15 cellular contexts compared by ENCODE assay signal in the genomic region with DNA sequence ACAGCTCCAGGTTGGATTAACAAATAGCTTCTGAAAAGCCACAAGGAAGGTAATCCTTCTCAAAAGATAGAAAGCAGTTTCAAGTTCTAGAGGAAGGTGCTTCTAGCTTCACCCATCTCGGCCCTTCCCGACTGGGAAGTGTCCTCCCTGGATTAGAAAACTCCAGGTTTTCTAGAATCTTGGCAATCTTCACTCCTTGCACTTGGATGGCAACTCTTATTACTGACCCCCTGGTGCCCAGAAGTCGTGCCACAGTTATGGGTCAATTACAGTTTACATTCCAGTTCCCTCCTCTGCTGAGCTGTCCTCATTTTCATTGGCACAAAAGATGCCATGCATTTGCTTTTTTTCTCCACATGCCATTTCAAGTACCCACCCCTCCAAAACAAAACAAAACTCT.
DNase-seq lines count a peak whose midpoint lies in the region; ATAC-seq and TF ChIP-seq lines count a peak whose summit lies in the region.
"Had no signal": no experiment of that assay in that cellular context is flagged by ENCODE, and none has a peak within 500 bp of the region (broad histone marks: within the 10 kb centered on the region; RNA-seq: fewer than 3 reads in every experiment).

No MANE protein-coding gene starts in this region.

- no peak overlapping the region for H3K27ac Mint-ChIP-seq in activated CD8-positive, alpha-beta memory T cell treated with anti-CD3 and anti-CD28 coated beads, Interleukin-2, amount 10 ng/mL, durations not matched to agents 7 days and 5 days

- CTCF ChIA-PET in activated CD8-positive, alpha-beta memory T cell treated with anti-CD3 and anti-CD28 coated beads, Interleukin-2, amount 10 ng/mL, durations not matched to agents 7 days and 5 days (lab: Charles Lee): interaction anchor here (0.7 to 3.3 kb wide), 5 partner anchors 15 to 183 kb away, joined by 3 to 23 read pairs (median 3); a partner anchor contains a TSS

- TF ChIP-seq CTCF in brain microvascular endothelial cell (IDR thresholded peaks at IDR 0.05; ENCODE audit: low read depth, low read length, missing control alignments) (no peak), upper lobe of left lung (IDR thresholded peaks at IDR 0.05) (no peak)

- no peak for TF ChIP-seq EP300 in upper lobe of left lung (IDR thresholded peaks at IDR 0.05)

- peaks cover under 1% of the 10 kb centered on the region for H3K36me3 ChIP-seq in brain microvascular endothelial cell (replicated peaks)
- peaks cover 0 to 16% of the 10 kb centered on the region in 2 donors for H3K36me3 ChIP-seq in muscle layer of duodenum (ENCODE audit: control insufficient read depth in 1 of 2, insufficient read depth in 2 of 2, low read length in 2 of 2)
- peaks cover 0 to 13% (median 8%) of the 10 kb centered on the region in 4 donors for H3K36me3 ChIP-seq in upper lobe of left lung

- no peaks in the 10 kb centered on the region for H3K9me3 ChIP-seq in muscle layer of duodenum (ENCODE audit: control insufficient read depth in 1 of 2, low read length in 2 of 2)
- H3K9me3 ChIP-seq in upper lobe of left lung: no peaks in the 10 kb centered on the region

- H3K4me3 ChIP-seq in brain microvascular endothelial cell (ENCODE audit: low read depth, low read length): no peak overlapping the region
- H3K4me3 ChIP-seq in muscle layer of duodenum (ENCODE audit: low read depth in 1 of 2, low read length in 2 of 2): peak overlapping the region in 1 of 2 donors; percentile 19
- H3K4me3 ChIP-seq in upper lobe of left lung: no peak overlapping the region

- no peak overlapping the region for H3K4me3 Mint-ChIP-seq in activated CD8-positive, alpha-beta memory T cell treated with anti-CD3 and anti-CD28 coated beads, Interleukin-2, amount 10 ng/mL, durations not matched to agents 7 days and 5 days

- WGBS in upper lobe of left lung, 2 donors: 22 to 62% methylated on average over 3 of the region's 3 CpGs

- H3K27me3 Mint-ChIP-seq in activated CD8-positive, alpha-beta memory T cell treated with anti-CD3 and anti-CD28 coated beads, Interleukin-2, amount 10 ng/mL, durations not matched to agents 7 days and 5 days: no peaks in the 10 kb centered on the region

- H3K4me1 ChIP-seq in muscle layer of duodenum (ENCODE audit: control insufficient read depth in 1 of 2, insufficient read depth in 2 of 2, low read length in 2 of 2): peaks cover 8 to 20% of the 10 kb centered on the region in 2 donors
- H3K4me1 ChIP-seq in upper lobe of left lung: peaks cover 14 to 29% (median 19%) of the 10 kb centered on the region in 4 donors

- H3K9me3 Mint-ChIP-seq in activated CD8-positive, alpha-beta memory T cell treated with anti-CD3 and anti-CD28 coated beads, Interleukin-2, amount 10 ng/mL, durations not matched to agents 7 days and 5 days (ENCODE audit: low read depth): no peaks in the 10 kb centered on the region
- H3K9me3 Mint-ChIP-seq: activated T-helper 2 cell treated with anti-CD3 and anti-CD28 coated beads, Interferon-gamma antibody, Interleukin-2, Interleukin-4, amounts not matched to agents 10 μg/mL and 5 μg/mL and 100 μg/mL, durations not matched to agents 14 hours and 24 hours and 36 hours had no signal

- ATAC-seq in activated CD8-positive, alpha-beta memory T cell treated with anti-CD3 and anti-CD28 coated beads, Interleukin-2, amount 10 ng/mL, durations not matched to agents 7 days and 5 days: no peak
- ATAC-seq in upper lobe of left lung (ENCODE audit: low FRiP score in 2 of 2): no peak
- ATAC-seq in GM18907 (IDR thresholded peaks at IDR 0.05; ENCODE audit: unreplicated experiment): no peak
- ATAC-seq in GM19324 (IDR thresholded peaks at IDR 0.05; ENCODE audit: low FRiP score, unreplicated experiment): no peak

- H3K36me3 Mint-ChIP-seq in activated CD8-positive, alpha-beta memory T cell treated with anti-CD3 and anti-CD28 coated beads, Interleukin-2, amount 10 ng/mL, durations not matched to agents 7 days and 5 days: peaks cover 38% of the 10 kb centered on the region

- TF ChIP-seq POLR2A in upper lobe of left lung (IDR thresholded peaks at IDR 0.05): no peak

- in situ Hi-C loops in brain microvascular endothelial cell (cut with HindIII; ENCODE audit: low pct_ligation_motif_present, low sequenced_read_pairs): no loop called here

- H3K27ac ChIP-seq in brain microvascular endothelial cell (peak overlapping the region; percentile 95), muscle layer of duodenum (ENCODE audit: low read length) (peak overlapping the region; percentile 87), upper lobe of left lung (peak overlapping the region; percentile 45 to 67 (median 52))

- peak; percentile 7 for DNase-seq in activated CD8-positive, alpha-beta memory T cell treated with anti-CD3 and anti-CD28 coated beads for 24 hours
- no peak for DNase-seq in activated CD8-positive, alpha-beta memory T cell treated with anti-CD3 and anti-CD28 coated beads, Interleukin-2, amount 10 ng/mL, durations not matched to agents 7 days and 5 days
- DNase-seq in brain microvascular endothelial cell: no peak
- no peak for DNase-seq in upper lobe of left lung
- DNase-seq in NCI-H1048 (lab: John Stamatoyannopoulos, UW): no peak
- DNase-seq: activated CD4-positive, alpha-beta T cell treated with anti-CD3 and anti-CD28 coated beads for 1 hour; cortex of kidney; glutamatergic neuron; mesendoderm; NCI-H510A treated with DMSO at 0.1 percent for 48 hours; SIG-M5 had no signal

- H3K27me3 ChIP-seq in brain microvascular endothelial cell (replicated peaks) (no peaks in the 10 kb centered on the region), muscle layer of duodenum (ENCODE audit: low read depth, low read length) (no peaks in the 10 kb centered on the region), upper lobe of left lung (no peaks in the 10 kb centered on the region)

- H3K4me1 Mint-ChIP-seq in activated CD8-positive, alpha-beta memory T cell treated with anti-CD3 and anti-CD28 coated beads, Interleukin-2, amount 10 ng/mL, durations not matched to agents 7 days and 5 days: peaks cover 78% of the 10 kb centered on the region
